Comparison of ENCODE assay signal across 20 cellular contexts in genomic region chr1:46044116-46044515, GRCh38.
"Had no signal": no experiment of that assay in that cellular context is flagged by ENCODE, and none has a peak within 500 bp of the region (broad histone marks: within the 10 kb centered on the region; RNA-seq: fewer than 3 reads in every experiment).

No MANE protein-coding gene starts in this region.

- H3K9me3 ChIP-seq: adrenal gland, breast epithelium, left lung had no signal

- FAIRE-seq: astrocyte, endometrium, frontal cortex, kidney had no signal

- H3K4me3 Mint-ChIP-seq: type B pancreatic cell had no signal

- H3K4me3 ChIP-seq: adrenal gland, breast epithelium, coronary artery, left lung had no signal

- H3K36me3 ChIP-seq: adrenal gland, breast epithelium had no signal

- H3K9me3 Mint-ChIP-seq: activated naive CD4-positive, alpha-beta T cell treated with anti-CD3 and anti-CD28 coated beads, Interleukin-2, amount 50 U/mL, for 72 hours; type B pancreatic cell had no signal

- H3K36me3 Mint-ChIP-seq: activated naive CD4-positive, alpha-beta T cell treated with anti-CD3 and anti-CD28 coated beads, Interleukin-2, amount 50 U/mL, for 72 hours had no signal

- H3K27me3 ChIP-seq: adrenal gland, breast epithelium, left lung had no signal

- H3K4me1 ChIP-seq: breast epithelium had no signal

- DNase-seq: activated CD4-positive, alpha-beta T cell treated with anti-CD3 and anti-CD28 coated beads, Interleukin-2, amount 50 U/mL, for 4 hours; activated gamma-delta T cell treated with Interleukin-2 at 50 U/mL for 16 hours; adrenal gland; erythroblast; kidney; left lung; midbrain; occipital lobe; posterior cingulate gyrus; retina; stimulated activated CD4-positive, alpha-beta T cell treated with anti-CD3 and anti-CD28 coated beads, Interleukin-12 subunit alpha, Interleukin-12 subunit beta, amount 100 ng/mL, for 4 hours; stimulated activated CD4-positive, alpha-beta T cell treated with anti-CD3 and anti-CD28 coated beads, Interleukin-2, amount 100 ng/mL, for 24 hours; stimulated activated naive CD8-positive, alpha-beta T cell treated with anti-CD3 and anti-CD28 coated beads, Interleukin-15, Interleukin-2, amounts not matched to agents 100 U/mL and 50 U/mL, for 24 hours had no signal

- ATAC-seq: activated naive CD4-positive, alpha-beta T cell treated with anti-CD3 and anti-CD28 coated beads, Interleukin-2, amount 50 U/mL, for 72 hours; left lung had no signal

- H3K27me3 Mint-ChIP-seq: type B pancreatic cell had no signal

- H3K27ac ChIP-seq: adrenal gland, breast epithelium, coronary artery, left lung had no signal
